ENCODE assay signal across 26 cellular contexts in genomic region chr12:39966251-39966650, GRCh38.
"Had no signal": no experiment of that assay in that cellular context is flagged by ENCODE, and none has a peak within 500 bp of the region (broad histone marks: within the 10 kb centered on the region; RNA-seq: fewer than 3 reads in every experiment).

No MANE protein-coding gene starts in this region.

- DNase-seq: activated CD4-positive, alpha-beta T cell treated with anti-CD3 and anti-CD28 coated beads for 48 hours; activated CD4-positive, alpha-beta T cell treated with anti-CD3 and anti-CD28 coated beads, Interleukin-2, amount 50 U/mL, for 4 hours; activated CD4-positive, CD25-positive, alpha-beta regulatory T cell treated with anti-CD3 and anti-CD28 coated beads, Interleukin-2, amount 50 U/mL, for 72 hours; activated CD8-positive, alpha-beta memory T cell treated with anti-CD3 and anti-CD28 coated beads, Interleukin-2, amount 50 U/mL, for 48 hours; activated CD8-positive, alpha-beta T cell treated with anti-CD3 and anti-CD28 coated beads, Interleukin-2, amount 10 ng/mL, durations not matched to agents 7 days and 5 days; activated effector memory CD4-positive, alpha-beta T cell treated with Interleukin-2 at 50 U/mL for 16 hours; activated naive CD4-positive, alpha-beta T cell; activated T-cell treated with anti-CD3 and anti-CD28 coated beads, Interleukin-2, amount 50 U/mL, for 1 hour; amniotic stem cell; body of pancreas; NCI-H1092 treated with DMSO at 0.1 percent for 48 hours; NCI-H1417 treated with DMSO at 0.1 percent for 48 hours; NCI-H1694; NCI-H2029; NCI-H2107; NCI-H2171 treated with DMSO at 0.1 percent for 48 hours; NCI-H345; NCI-H510A treated with DMSO at 0.1 percent for 48 hours; NK-92 treated with Interleukin-12 subunit alpha and Interleukin-12 subunit beta, amount 100 ng/mL, for 24 hours; Peyer's patch; SHP77 treated with DMSO at 0.1 percent for 48 hours; T-helper 17 cell; T-helper 9 cell had no signal

- H3K4me3 ChIP-seq: ascending aorta, body of pancreas, Peyer's patch had no signal

- H3K36me3 ChIP-seq: ascending aorta, Peyer's patch had no signal

- H3K4me1 ChIP-seq: ascending aorta, Peyer's patch had no signal

- H3K27ac ChIP-seq: ascending aorta, body of pancreas, KMS-11, Peyer's patch had no signal

- ATAC-seq: activated CD8-positive, alpha-beta T cell treated with anti-CD3 and anti-CD28 coated beads, Interleukin-2, amount 10 ng/mL, durations not matched to agents 7 days and 5 days; body of pancreas; T-helper 17 cell; WTC11 had no signal

- H3K9ac ChIP-seq: KMS-11 had no signal

- H3K9me3 ChIP-seq: body of pancreas, Peyer's patch had no signal

- H3K27me3 ChIP-seq: ascending aorta, body of pancreas, Peyer's patch had no signal
